ENCODE assay signal across 18 cellular contexts in the genomic region with DNA sequence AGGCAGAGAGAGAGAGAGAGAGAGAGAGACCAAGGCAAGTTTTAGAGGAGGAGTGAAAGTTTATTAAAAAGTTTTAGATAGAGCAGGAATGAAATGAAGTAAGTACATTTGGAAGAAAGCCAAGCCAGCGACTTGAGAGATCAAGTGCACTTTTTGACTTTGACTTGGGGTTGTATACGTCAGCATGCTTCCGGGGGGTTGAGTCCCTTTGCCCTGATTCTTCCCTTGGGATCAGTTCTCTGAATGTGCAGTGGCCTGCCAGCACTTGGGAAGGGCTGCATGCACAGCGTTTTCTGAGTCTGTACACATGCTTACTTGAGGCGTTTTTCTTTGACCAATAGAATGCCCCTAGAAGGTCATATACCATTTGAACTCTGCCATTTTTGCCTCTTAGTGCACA.
DNase-seq lines count a peak whose midpoint lies in the region; ATAC-seq and TF ChIP-seq lines count a peak whose summit lies in the region.
"Had no signal": no experiment of that assay in that cellular context is flagged by ENCODE, and none has a peak within 500 bp of the region (broad histone marks: within the 10 kb centered on the region; RNA-seq: fewer than 3 reads in every experiment).

No MANE protein-coding gene starts in this region.

- H3K27me3 Mint-ChIP-seq in Calu3 (ENCODE audit: unreplicated experiment): no peaks in the 10 kb centered on the region
- H3K27me3 Mint-ChIP-seq: CD4-positive, alpha-beta memory T cell had no signal

- in situ Hi-C loops in SK-MEL-5 (cut with HindIII; ENCODE audit: low pct_unique_long_range_greater_than_20kb, low sequenced_read_pairs): no loop called here

- H3K14ac ChIP-seq in neuronal stem cell (ENCODE audit: low read length): no peak overlapping the region

- no peaks in the 10 kb centered on the region for H3K79me1 ChIP-seq in neuronal stem cell (ENCODE audit: low read depth, low read length)

- H2BK12ac ChIP-seq in neuronal stem cell (ENCODE audit: low read length): no peak overlapping the region

- H3K4me3 Mint-ChIP-seq in Calu3 (ENCODE audit: low read depth, unreplicated experiment): no peak overlapping the region
- H3K4me3 Mint-ChIP-seq: CD4-positive, alpha-beta memory T cell had no signal

- H3K27ac ChIP-seq in neuronal stem cell (replicated peaks; ENCODE audit: low read length): no peak overlapping the region
- H3K27ac ChIP-seq: SJCRH30 had no signal

- peak overlapping the region; percentile 52 for H2AK5ac ChIP-seq in neuronal stem cell (ENCODE audit: low read depth, low read length)

- CTCF ChIA-PET in Calu3 (lab: Charles Lee): no interaction called here

- no peak overlapping the region for H2BK120ac ChIP-seq in neuronal stem cell (ENCODE audit: low read depth, low read length)

- peaks cover 9% of the 10 kb centered on the region for H3K4me1 Mint-ChIP-seq in Calu3 (ENCODE audit: low read depth, unreplicated experiment)
- H3K4me1 Mint-ChIP-seq: CD4-positive, alpha-beta memory T cell had no signal

- H3K4me2 ChIP-seq in neuronal stem cell (ENCODE audit: insufficient read depth, low read length, poor library complexity, severe bottlenecking): no peak overlapping the region

- no peak overlapping the region for H3K18ac ChIP-seq in neuronal stem cell (ENCODE audit: low read length)

- H3K27ac Mint-ChIP-seq in Calu3 (ENCODE audit: unreplicated experiment): no peak overlapping the region
- H3K27ac Mint-ChIP-seq: CD4-positive, alpha-beta memory T cell had no signal

- intact Hi-C loops in left cardiac atrium (cut with DNase I) (no loop called here), Calu3 (cut with micrococcal nuclease; ENCODE audit: unreplicated experiment) (no loop called here)

- no peaks in the 10 kb centered on the region for H3K9me3 ChIP-seq in neuronal stem cell (replicated peaks in 1 of 2; ENCODE audit: control insufficient read depth in 2 of 2, insufficient read depth in 1 of 2, low read depth in 1 of 2, low read length in 2 of 2)
- H3K9me3 ChIP-seq: SJCRH30 had no signal

- H3K9me3 Mint-ChIP-seq in Calu3 (ENCODE audit: low read depth, unreplicated experiment): no peaks in the 10 kb centered on the region

- no peak overlapping the region for H2BK15ac ChIP-seq in neuronal stem cell (ENCODE audit: low read length)

- WGBS in neuronal stem cell (ENCODE audit: extremely low coverage in 2 of 2, insufficient read length in 2 of 2, insufficient replicate concordance in 1 of 2), 2 donors: no CpG with 5 or more reads among the region's 5 CpGs

- no peak overlapping the region for H3K9ac ChIP-seq in neuronal stem cell (ENCODE audit: low read depth, low read length, poor library complexity)

- H3K4ac ChIP-seq in neuronal stem cell (ENCODE audit: low read length): no peak overlapping the region

- no TSS peak for BruUV-seq in Calu3 (replicated peaks; lab: Mats Ljungman, UMichigan)

- peaks cover 1 to 7% of the 10 kb centered on the region in 2 donors for H3K4me1 ChIP-seq in neuronal stem cell (ENCODE audit: control insufficient read depth in 2 of 2, insufficient read depth in 1 of 2, low read depth in 1 of 2, low read length in 2 of 2)
- H3K4me1 ChIP-seq: SJCRH30 had no signal

- H3K27me3 ChIP-seq in neuronal stem cell (ENCODE audit: control insufficient read depth in 3 of 3, insufficient read depth in 3 of 3, low read depth in 1 of 3, low read length in 3 of 3): no peaks in the 10 kb centered on the region
- H3K27me3 ChIP-seq: SJCRH30 had no signal

- ATAC-seq in left cardiac atrium: peak in 1 of 2 donors; percentile 63
- no peak for ATAC-seq in GM21447 (IDR thresholded peaks at IDR 0.05; ENCODE audit: unreplicated experiment)
- ATAC-seq in HG02678 (IDR thresholded peaks at IDR 0.05; ENCODE audit: unreplicated experiment): no peak
- ATAC-seq: HCT116 had no signal

- no peaks in the 10 kb centered on the region for H3K36me3 Mint-ChIP-seq in Calu3 (ENCODE audit: insufficient read depth, unreplicated experiment)
- H3K36me3 Mint-ChIP-seq: CD4-positive, alpha-beta memory T cell had no signal

- H2BK5ac ChIP-seq in neuronal stem cell (ENCODE audit: low read length): no peak overlapping the region

- H4K91ac ChIP-seq in neuronal stem cell (ENCODE audit: low read depth, low read length, poor library complexity): no peak overlapping the region

- DNase-seq in M059J (ENCODE audit: low read depth) (peak; percentile 8), SK-MEL-5 (ENCODE audit: low read depth, low spot score) (peak; percentile 3), left cardiac atrium (peak; percentile 22), neuronal stem cell (ENCODE audit: low spot score) (no peak), Calu3 (no peak), NCI-H2029 treated with DMSO at 0.1 percent for 48 hours (lab: John Stamatoyannopoulos, UW) (no peak)
- DNase-seq: C1 segment of cervical spinal cord; CD4-positive, alpha-beta memory T cell; NCI-H1092; NCI-H1417 treated with DMSO at 0.1 percent for 48 hours; NCI-H1694 treated with DMSO at 0.1 percent for 48 hours; NCI-H2081 treated with DMSO at 0.1 percent for 48 hours; NCI-H524; NCI-H774; SJCRH30 had no signal

- no peak for TF ChIP-seq CTCF in Calu3 (IDR thresholded peaks at IDR 0.05; ENCODE audit: unreplicated experiment)

- no peak overlapping the region for H4K8ac ChIP-seq in neuronal stem cell (ENCODE audit: low read depth, low read length)

- H3K36me3 ChIP-seq in neuronal stem cell (replicated peaks in 1 of 2; ENCODE audit: control insufficient read depth in 2 of 2, insufficient read depth in 2 of 2, low read length in 2 of 2): no peaks in the 10 kb centered on the region
- H3K36me3 ChIP-seq: SJCRH30 had no signal

- H3K23ac ChIP-seq in neuronal stem cell (ENCODE audit: low read depth, low read length, poor library complexity): no peak overlapping the region

- no peak overlapping the region for H3K4me3 ChIP-seq in neuronal stem cell (ENCODE audit: low read length in 2 of 2)
- H3K4me3 ChIP-seq: SJCRH30 had no signal

- no peak overlapping the region for H2AFZ ChIP-seq in neuronal stem cell (ENCODE audit: low read length)

Comparison
In these comparisons a context has a peak if more than half of its experiments do, and no peak if none do; other contexts are left out.
1. DNase-seq: peak in M059J (single experiment), SK-MEL-5 (single experiment) and left cardiac atrium (single experiment); none in neuronal stem cell (single experiment), Calu3 (single experiment) and NCI-H2029 treated with DMSO at 0.1 percent for 48 hours (single experiment).